Comparison of ENCODE assay signal across 30 cellular contexts in the genomic region with DNA sequence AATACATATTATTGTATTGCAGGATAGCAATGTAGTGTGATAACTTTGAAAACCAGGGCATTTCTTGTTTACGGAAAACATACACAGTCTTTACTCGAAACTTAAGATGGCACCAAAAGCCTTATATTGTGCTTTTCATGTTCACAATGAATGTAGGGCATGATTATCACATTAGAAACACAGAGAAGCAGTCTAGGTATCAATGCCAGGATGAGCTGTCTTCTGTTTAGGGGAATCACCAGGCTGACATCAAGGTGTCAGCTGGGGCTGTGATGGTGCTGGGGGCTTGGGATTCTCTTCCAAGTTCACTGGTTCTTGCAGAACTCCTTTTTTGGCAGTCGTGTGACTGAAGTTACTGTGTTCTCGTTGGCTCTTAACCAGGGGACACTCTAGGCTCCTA.
"Had no signal": no experiment of that assay in that cellular context is flagged by ENCODE, and none has a peak within 500 bp of the region (broad histone marks: within the 10 kb centered on the region; RNA-seq: fewer than 3 reads in every experiment).

No MANE protein-coding gene starts in this region.

- H3K36me3 Mint-ChIP-seq: activated CD4-positive, alpha-beta memory T cell treated with anti-CD3 and anti-CD28 coated beads for 36 hours; activated naive CD8-positive, alpha-beta T cell treated with anti-CD3 and anti-CD28 coated beads for 36 hours; T-cell had no signal

- ATAC-seq: activated CD8-positive, alpha-beta T cell treated with anti-CD3 and anti-CD28 coated beads for 36 hours; activated naive CD4-positive, alpha-beta T cell treated with anti-CD3 and anti-CD28 coated beads, Interleukin-2, amount 50 U/mL, for 72 hours; activated T-cell treated with anti-CD3 and anti-CD28 coated beads, Interleukin-2, amount 50 U/mL, for 4 hours; body of pancreas; T-cell had no signal

- H3K4me3 ChIP-seq: adrenal gland, body of pancreas, breast epithelium had no signal

- H3K27me3 Mint-ChIP-seq: activated B cell treated with CpG ODN at 0.5 μM for 24 hours; activated CD4-positive, alpha-beta memory T cell treated with anti-CD3 and anti-CD28 coated beads for 36 hours; activated CD4-positive, alpha-beta T cell treated with anti-CD3 and anti-CD28 coated beads, Interleukin-2, amount 10 ng/mL, durations not matched to agents 24 days and 14 days; activated CD8-positive, alpha-beta T cell treated with anti-CD3 and anti-CD28 coated beads for 36 hours; activated naive CD8-positive, alpha-beta T cell treated with anti-CD3 and anti-CD28 coated beads for 36 hours; T-cell had no signal

- H3K4me1 ChIP-seq: adrenal gland, body of pancreas, breast epithelium had no signal

- H3K27ac Mint-ChIP-seq: activated B cell treated with CpG ODN at 0.5 μM for 24 hours; activated CD4-positive, alpha-beta memory T cell treated with anti-CD3 and anti-CD28 coated beads for 36 hours; activated CD4-positive, alpha-beta T cell treated with anti-CD3 and anti-CD28 coated beads, Interleukin-2, amount 10 ng/mL, durations not matched to agents 24 days and 14 days; activated CD8-positive, alpha-beta T cell treated with anti-CD3 and anti-CD28 coated beads for 36 hours; activated naive CD4-positive, alpha-beta T cell treated with anti-CD3 and anti-CD28 coated beads for 36 hours; activated naive CD4-positive, alpha-beta T cell treated with anti-CD3 and anti-CD28 coated beads, Interleukin-2, amount 50 U/mL, for 72 hours; activated naive CD8-positive, alpha-beta T cell treated with anti-CD3 and anti-CD28 coated beads for 36 hours; T-cell; T-helper 2 cell treated with Interferon-gamma antibody and Interleukin-4, amounts not matched to agents 5 μg/mL and 100 μg/mL, for 36 hours had no signal

- H3K9me3 ChIP-seq: adrenal gland, body of pancreas, breast epithelium had no signal

- DNase-seq: activated B cell treated with CpG ODN at 0.5 μM for 24 hours; activated CD4-positive, alpha-beta memory T cell treated with anti-CD3 and anti-CD28 coated beads for 36 hours; activated CD4-positive, alpha-beta T cell treated with anti-CD3 and anti-CD28 coated beads for 4 hours; activated CD4-positive, alpha-beta T cell treated with anti-CD3 and anti-CD28 coated beads, Interleukin-2, amount 10 ng/mL, durations not matched to agents 24 days and 14 days; activated CD4-positive, alpha-beta T cell treated with anti-CD3 and anti-CD28 coated beads, Interleukin-2, amount 50 U/mL, for 1 hour; activated CD4-positive, alpha-beta T cell treated with anti-CD3 and anti-CD28 coated beads, Interleukin-2, amount 50 U/mL, for 4 hours; activated CD4-positive, CD25-positive, alpha-beta regulatory T cell treated with anti-CD3 and anti-CD28 coated beads, Interleukin-2, amount 50 U/mL, for 72 hours; activated CD8-positive, alpha-beta memory T cell treated with anti-CD3 and anti-CD28 coated beads, Interleukin-2, amount 50 U/mL, for 4 hours; activated CD8-positive, alpha-beta T cell treated with anti-CD3 and anti-CD28 coated beads for 36 hours; activated effector memory CD4-positive, alpha-beta T cell treated with anti-CD3 and anti-CD28 coated beads, Interleukin-2, amount 50 U/mL, for 16 hours; activated gamma-delta T cell treated with Interleukin-2 at 50 U/mL for 16 hours; activated naive CD4-positive, alpha-beta T cell; activated naive CD4-positive, alpha-beta T cell treated with anti-CD3 and anti-CD28 coated beads for 36 hours; activated naive CD4-positive, alpha-beta T cell treated with anti-CD3 and anti-CD28 coated beads, Interleukin-2, amount 50 U/mL, for 16 hours; activated naive CD8-positive, alpha-beta T cell treated with anti-CD3 and anti-CD28 coated beads for 36 hours; activated T-cell treated with anti-CD3 and anti-CD28 coated beads for 4 hours; activated T-cell treated with anti-CD3 and anti-CD28 coated beads, Interleukin-2, amount 50 U/mL, for 1 hour; activated T-cell treated with anti-CD3 and anti-CD28 coated beads, Interleukin-2, amount 50 U/mL, for 4 hours; adrenal gland; amniotic stem cell; body of pancreas; brain microvascular endothelial cell; central memory CD4-positive, alpha-beta T cell; T-cell; T-helper 2 cell; T-helper 9 cell had no signal

- H3K27ac ChIP-seq: adrenal gland, body of pancreas, brain microvascular endothelial cell, breast epithelium, VCaP had no signal

- H3K4me3 Mint-ChIP-seq: activated B cell treated with CpG ODN at 0.5 μM for 24 hours; activated CD4-positive, alpha-beta memory T cell treated with anti-CD3 and anti-CD28 coated beads for 36 hours; activated CD4-positive, alpha-beta T cell treated with anti-CD3 and anti-CD28 coated beads, Interleukin-2, amount 10 ng/mL, durations not matched to agents 24 days and 14 days; activated CD8-positive, alpha-beta T cell treated with anti-CD3 and anti-CD28 coated beads for 36 hours; activated naive CD4-positive, alpha-beta T cell treated with anti-CD3 and anti-CD28 coated beads for 36 hours; activated naive CD8-positive, alpha-beta T cell treated with anti-CD3 and anti-CD28 coated beads for 36 hours; activated T-cell treated with anti-CD3 and anti-CD28 coated beads, Interleukin-2, amount 50 U/mL, for 4 hours; T-cell; T-helper 2 cell treated with Interferon-gamma antibody and Interleukin-4, amounts not matched to agents 5 μg/mL and 100 μg/mL, for 36 hours had no signal

- H3K4me1 Mint-ChIP-seq: activated B cell treated with CpG ODN at 0.5 μM for 24 hours; activated CD4-positive, alpha-beta T cell treated with anti-CD3 and anti-CD28 coated beads, Interleukin-2, amount 10 ng/mL, durations not matched to agents 24 days and 14 days; activated naive CD8-positive, alpha-beta T cell treated with anti-CD3 and anti-CD28 coated beads for 36 hours; T-cell had no signal

- H3K9me3 Mint-ChIP-seq: activated B cell treated with CpG ODN at 0.5 μM for 24 hours; activated CD4-positive, alpha-beta T cell treated with anti-CD3 and anti-CD28 coated beads, Interleukin-2, amount 10 ng/mL, durations not matched to agents 24 days and 14 days had no signal

- H3K27me3 ChIP-seq: adrenal gland, body of pancreas, brain microvascular endothelial cell, breast epithelium had no signal

- H3K36me3 ChIP-seq: adrenal gland, brain microvascular endothelial cell, breast epithelium had no signal
